Comparison of ENCODE assay signal across 25 cellular contexts in the genomic region with DNA sequence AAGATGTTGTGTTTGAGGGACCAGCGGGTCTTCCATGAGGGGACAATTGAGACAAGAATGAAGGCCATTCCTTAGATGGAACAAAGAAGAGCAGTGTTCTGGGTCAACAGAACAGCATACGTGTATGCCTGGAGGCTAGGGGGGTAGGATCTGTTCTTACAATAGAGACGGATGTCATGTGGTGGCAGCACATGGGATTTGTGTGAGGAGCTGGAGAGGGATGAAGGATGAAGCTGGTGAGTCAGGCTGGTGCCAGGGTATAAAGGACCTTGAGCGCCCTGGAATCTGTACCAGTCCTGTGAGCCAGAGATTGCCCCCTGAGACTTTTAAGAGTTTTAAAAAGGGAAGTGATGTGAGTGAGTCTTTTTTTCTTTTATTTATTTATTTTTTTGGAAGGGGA. TPM values are rescaled to one million over a fixed set of nuclear protein-coding genes. Genes with fewer than 3 reads are reported as not detected.
DNase-seq lines count a peak whose midpoint lies in the region; ATAC-seq and TF ChIP-seq lines count a peak whose summit lies in the region.
"Had no signal": no experiment of that assay in that cellular context is flagged by ENCODE, and none has a peak within 500 bp of the region (broad histone marks: within the 10 kb centered on the region; RNA-seq: fewer than 3 reads in every experiment).

No MANE protein-coding gene starts in this region.

- H3K27ac ChIP-seq in mesendoderm (ENCODE audit: low read depth, low read length) (no peak overlapping the region), brain microvascular endothelial cell (no peak overlapping the region)
- H3K27ac ChIP-seq: SK-N-MC had no signal

- no peak overlapping the region for H3K4me2 ChIP-seq in mesendoderm (ENCODE audit: low read length)

- no peak overlapping the region for H4K8ac ChIP-seq in mesendoderm (ENCODE audit: low read depth, low read length)

- no peak overlapping the region for H3K9ac ChIP-seq in mesendoderm (ENCODE audit: low read length)

- H3K23ac ChIP-seq in mesendoderm (ENCODE audit: low read length): peak overlapping the region; percentile 6

- DNase-seq in COLO829 (ENCODE audit: low spot score) (peak; percentile 84), NCI-H146 treated with DMSO at 0.1 percent for 48 hours (lab: John Stamatoyannopoulos, UW; ENCODE audit: unreplicated experiment) (peak; percentile 26), RPMI7951 (ENCODE audit: low read depth) (peak; percentile 28), mesendoderm (no peak), brain microvascular endothelial cell (no peak)
- DNase-seq in NK-92 treated with Interleukin-12 subunit alpha and Interleukin-12 subunit beta, amount 100 ng/mL, for 24 hours (lab: John Stamatoyannopoulos, UW): no peak
- DNase-seq: AML-193; C1 segment of cervical spinal cord; Calu3; CD8-positive, alpha-beta T cell; EL; GF-D8; HFFc6; KBM-7; NCI-H1105; NCI-H187; NCI-H510A; RPMI8226; SHP77 had no signal

- no peak overlapping the region for H4K5ac ChIP-seq in mesendoderm (ENCODE audit: low read length)

- no peak overlapping the region for H3K56ac ChIP-seq in mesendoderm (ENCODE audit: low read length)

- in situ Hi-C loops in brain microvascular endothelial cell (cut with HindIII; ENCODE audit: low pct_ligation_motif_present, low sequenced_read_pairs): no loop called here

- no peaks in the 10 kb centered on the region for H3K79me2 ChIP-seq in mesendoderm (ENCODE audit: control insufficient read depth, insufficient read depth, low read length)

- no peak overlapping the region for H3K18ac ChIP-seq in mesendoderm (ENCODE audit: low read length)

- no peaks in the 10 kb centered on the region for H3K27me3 ChIP-seq in mesendoderm (ENCODE audit: insufficient read depth, low read length, poor library complexity)
- H3K27me3 ChIP-seq in brain microvascular endothelial cell (replicated peaks): no peaks in the 10 kb centered on the region

- no peak overlapping the region for H2AK5ac ChIP-seq in mesendoderm (ENCODE audit: low read length)

- no peak overlapping the region for H3K4ac ChIP-seq in mesendoderm (ENCODE audit: low read depth, low read length)

- no peak overlapping the region for H3K4me3 ChIP-seq in mesendoderm (ENCODE audit: low read length)
- H3K4me3 ChIP-seq in brain microvascular endothelial cell (ENCODE audit: low read depth, low read length): no peak overlapping the region
- H3K4me3 ChIP-seq: SK-N-MC had no signal

- no peak for ATAC-seq in GM21576 (IDR thresholded peaks at IDR 0.05; ENCODE audit: unreplicated experiment)
- ATAC-seq: CD8-positive, alpha-beta T cell had no signal

- H3K79me1 ChIP-seq in mesendoderm (ENCODE audit: low read length): no peaks in the 10 kb centered on the region

- no peak overlapping the region for H2BK15ac ChIP-seq in mesendoderm (replicated peaks; ENCODE audit: low read depth)

- no CpG with 5 or more reads among the region's 4 CpGs for WGBS in mesendoderm (ENCODE audit: extremely low coverage, insufficient coverage, low lambda C conversion rate)

- H3K36me3 ChIP-seq in mesendoderm (ENCODE audit: control insufficient read depth, insufficient read depth, low read length) (no peaks in the 10 kb centered on the region), brain microvascular endothelial cell (replicated peaks) (no peaks in the 10 kb centered on the region)

- TF ChIP-seq CTCF in brain microvascular endothelial cell (IDR thresholded peaks at IDR 0.05; ENCODE audit: low read depth, low read length, missing control alignments): no peak

- no peaks in the 10 kb centered on the region for H3K4me1 ChIP-seq in mesendoderm (ENCODE audit: control insufficient read depth, low read depth, low read length)

- no peak overlapping the region for H2BK5ac ChIP-seq in mesendoderm (ENCODE audit: low read length)

- no peak overlapping the region for H2BK120ac ChIP-seq in mesendoderm (ENCODE audit: low read depth, low read length)

RNA-seq across cellular contexts. Expression of a gene that starts 22.8 kb away (rescaled TPM):
- total RNA-seq in RPMI7951 (2014; rRNA removed; shearing (Covaris generic)): not detected in 2 replicates
- polyA plus RNA-seq in mesendoderm (2013, experiment 1 of 2): 0.69 TPM
- 0.55 TPM for polyA plus RNA-seq in mesendoderm (2013, experiment 2 of 2)
- total RNA-seq: A172; Calu3; CD8-positive, alpha-beta T cell; T-helper 2 cell treated with Interferon-gamma antibody and Interleukin-4, amounts not matched to agents 100 ng/mL and 5 ng/mL, for 36 hours had no signal

RNA-seq across cellular contexts. Expression of a gene that starts 32.1 kb away (rescaled TPM):
- not detected in 2 replicates for total RNA-seq in RPMI7951 (2014; rRNA removed; shearing (Covaris generic))
- polyA plus RNA-seq in mesendoderm (2013, experiment 1 of 2): not detected
- not detected for polyA plus RNA-seq in mesendoderm (2013, experiment 2 of 2)
- total RNA-seq: Calu3; CD8-positive, alpha-beta T cell; H7; HFFc6; T-helper 2 cell treated with Interferon-gamma antibody and Interleukin-4, amounts not matched to agents 100 ng/mL and 5 ng/mL, for 36 hours had no signal
- polyA plus RNA-seq: AG04450 had no signal

Comparison
In these comparisons a context has a peak if more than half of its experiments do, and no peak if none do; other contexts are left out.
1. DNase-seq: peak in COLO829 (single experiment), NCI-H146 treated with DMSO at 0.1 percent for 48 hours (single experiment) and RPMI7951 (single experiment); none in mesendoderm (single experiment), NK-92 treated with Interleukin-12 subunit alpha and Interleukin-12 subunit beta, amount 100 ng/mL, for 24 hours (single experiment) and brain microvascular endothelial cell (single experiment).